1 cellular context compared by ENCODE assay signal in the genomic region with DNA sequence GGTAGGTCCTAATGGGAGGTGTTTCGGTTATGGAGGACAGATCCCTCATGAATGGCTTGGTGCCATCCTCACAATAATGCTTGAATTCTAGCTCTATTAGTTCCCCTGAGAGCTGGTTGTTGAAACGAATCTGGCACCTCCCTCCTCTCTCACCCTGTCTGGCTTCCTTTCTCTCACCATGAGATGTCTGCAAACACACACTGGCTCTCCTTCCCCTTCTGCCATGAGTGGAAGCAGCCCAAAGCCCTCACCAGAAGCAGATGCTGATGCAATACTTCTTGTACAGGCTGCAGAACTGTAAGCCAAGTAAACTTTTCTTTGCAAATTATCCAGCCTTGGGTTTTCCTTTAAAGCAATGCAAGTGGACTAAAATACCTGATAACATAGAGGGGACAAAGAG.
TF ChIP-seq lines count a peak whose summit lies in the region.

No MANE protein-coding gene starts in this region.

TF ChIP-seq in GM23338, 12 proteins besides CTCF, POLR2A, EP300 and RAD21 (continued from another document):
- TF ChIP-seq, protein P1, sequence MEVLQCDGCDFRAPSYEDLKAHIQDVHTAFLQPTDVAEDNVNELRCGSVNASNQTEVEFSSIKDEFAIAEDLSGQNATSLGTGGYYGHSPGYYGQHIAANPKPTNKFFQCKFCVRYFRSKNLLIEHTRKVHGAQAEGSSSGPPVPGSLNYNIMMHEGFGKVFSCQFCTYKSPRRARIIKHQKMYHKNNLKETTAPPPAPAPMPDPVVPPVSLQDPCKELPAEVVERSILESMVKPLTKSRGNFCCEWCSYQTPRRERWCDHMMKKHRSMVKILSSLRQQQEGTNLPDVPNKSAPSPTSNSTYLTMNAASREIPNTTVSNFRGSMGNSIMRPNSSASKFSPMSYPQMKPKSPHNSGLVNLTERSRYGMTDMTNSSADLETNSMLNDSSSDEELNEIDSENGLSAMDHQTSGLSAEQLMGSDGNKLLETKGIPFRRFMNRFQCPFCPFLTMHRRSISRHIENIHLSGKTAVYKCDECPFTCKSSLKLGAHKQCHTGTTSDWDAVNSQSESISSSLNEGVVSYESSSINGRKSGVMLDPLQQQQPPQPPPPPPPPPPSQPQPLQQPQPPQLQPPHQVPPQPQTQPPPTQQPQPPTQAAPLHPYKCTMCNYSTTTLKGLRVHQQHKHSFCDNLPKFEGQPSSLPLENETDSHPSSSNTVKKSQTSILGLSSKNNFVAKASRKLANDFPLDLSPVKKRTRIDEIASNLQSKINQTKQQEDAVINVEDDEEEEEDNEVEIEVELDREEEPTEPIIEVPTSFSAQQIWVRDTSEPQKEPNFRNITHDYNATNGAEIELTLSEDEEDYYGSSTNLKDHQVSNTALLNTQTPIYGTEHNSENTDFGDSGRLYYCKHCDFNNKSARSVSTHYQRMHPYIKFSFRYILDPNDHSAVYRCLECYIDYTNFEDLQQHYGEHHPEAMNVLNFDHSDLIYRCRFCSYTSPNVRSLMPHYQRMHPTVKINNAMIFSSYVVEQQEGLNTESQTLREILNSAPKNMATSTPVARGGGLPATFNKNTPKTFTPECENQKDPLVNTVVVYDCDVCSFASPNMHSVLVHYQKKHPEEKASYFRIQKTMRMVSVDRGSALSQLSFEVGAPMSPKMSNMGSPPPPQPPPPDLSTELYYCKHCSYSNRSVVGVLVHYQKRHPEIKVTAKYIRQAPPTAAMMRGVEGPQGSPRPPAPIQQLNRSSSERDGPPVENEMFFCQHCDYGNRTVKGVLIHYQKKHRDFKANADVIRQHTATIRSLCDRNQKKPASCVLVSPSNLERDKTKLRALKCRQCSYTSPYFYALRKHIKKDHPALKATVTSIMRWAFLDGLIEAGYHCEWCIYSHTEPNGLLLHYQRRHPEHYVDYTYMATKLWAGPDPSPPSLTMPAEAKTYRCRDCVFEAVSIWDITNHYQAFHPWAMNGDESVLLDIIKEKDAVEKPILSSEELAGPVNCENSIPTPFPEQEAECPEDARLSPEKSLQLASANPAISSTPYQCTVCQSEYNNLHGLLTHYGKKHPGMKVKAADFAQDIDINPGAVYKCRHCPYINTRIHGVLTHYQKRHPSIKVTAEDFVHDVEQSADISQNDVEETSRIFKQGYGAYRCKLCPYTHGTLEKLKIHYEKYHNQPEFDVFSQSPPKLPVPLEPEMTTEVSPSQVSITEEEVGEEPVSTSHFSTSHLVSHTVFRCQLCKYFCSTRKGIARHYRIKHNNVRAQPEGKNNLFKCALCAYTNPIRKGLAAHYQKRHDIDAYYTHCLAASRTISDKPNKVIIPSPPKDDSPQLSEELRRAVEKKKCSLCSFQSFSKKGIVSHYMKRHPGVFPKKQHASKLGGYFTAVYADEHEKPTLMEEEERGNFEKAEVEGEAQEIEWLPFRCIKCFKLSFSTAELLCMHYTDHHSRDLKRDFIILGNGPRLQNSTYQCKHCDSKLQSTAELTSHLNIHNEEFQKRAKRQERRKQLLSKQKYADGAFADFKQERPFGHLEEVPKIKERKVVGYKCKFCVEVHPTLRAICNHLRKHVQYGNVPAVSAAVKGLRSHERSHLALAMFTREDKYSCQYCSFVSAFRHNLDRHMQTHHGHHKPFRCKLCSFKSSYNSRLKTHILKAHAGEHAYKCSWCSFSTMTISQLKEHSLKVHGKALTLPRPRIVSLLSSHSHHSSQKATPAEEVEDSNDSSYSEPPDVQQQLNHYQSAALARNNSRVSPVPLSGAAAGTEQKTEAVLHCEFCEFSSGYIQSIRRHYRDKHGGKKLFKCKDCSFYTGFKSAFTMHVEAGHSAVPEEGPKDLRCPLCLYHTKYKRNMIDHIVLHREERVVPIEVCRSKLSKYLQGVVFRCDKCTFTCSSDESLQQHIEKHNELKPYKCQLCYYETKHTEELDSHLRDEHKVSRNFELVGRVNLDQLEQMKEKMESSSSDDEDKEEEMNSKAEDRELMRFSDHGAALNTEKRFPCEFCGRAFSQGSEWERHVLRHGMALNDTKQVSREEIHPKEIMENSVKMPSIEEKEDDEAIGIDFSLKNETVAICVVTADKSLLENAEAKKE (CRISPR knock-in tag; IDR thresholded peaks at IDR 0.05): no peak
- no peak for TF ChIP-seq EZH2 (IDR thresholded peaks at IDR 0.05; ENCODE audit: low read depth, unreplicated experiment)
